Comparison of ENCODE assay signal across 10 cellular contexts in genomic region chr12:25518512-25518911, GRCh38. TPM values are rescaled to one million over a fixed set of nuclear protein-coding genes. Genes with fewer than 3 reads are reported as not detected.
A peak's percentile ranks its signal among the peaks of the same experiment; 100 is the strongest.
DNase-seq lines count a peak whose midpoint lies in the region; ATAC-seq lines count a peak whose summit lies in the region.
"Had no signal": no experiment of that assay in that cellular context is flagged by ENCODE, and none has a peak within 500 bp of the region (broad histone marks: within the 10 kb centered on the region; RNA-seq: fewer than 3 reads in every experiment).

No MANE protein-coding gene starts in this region.

- H3K27ac Mint-ChIP-seq in activated T-cell treated with anti-CD3 and anti-CD28 coated beads, Interleukin-2, amount 50 U/mL, for 24 hours: no peak overlapping the region
- peak overlapping the region; percentile 24 for H3K27ac Mint-ChIP-seq in activated T-helper 1 cell treated with anti-CD3 and anti-CD28 coated beads, Interleukin-12 subunit alpha, Interleukin-12 subunit beta, Interleukin-2, Interleukin-4 antibody, amounts not matched to agents 30 ng/mL and 10 ng/mL and 1 ng/mL, durations not matched to agents 14 hours and 24 hours and 36 hours
- H3K27ac Mint-ChIP-seq: activated T-helper 2 cell treated with anti-CD3 and anti-CD28 coated beads, Interferon-gamma antibody, Interleukin-2, Interleukin-4, amounts not matched to agents 10 μg/mL and 5 μg/mL and 100 μg/mL, durations not matched to agents 14 hours and 24 hours and 36 hours had no signal

- no peak overlapping the region for H3K4me3 Mint-ChIP-seq in activated T-cell treated with anti-CD3 and anti-CD28 coated beads, Interleukin-2, amount 50 U/mL, for 24 hours
- H3K4me3 Mint-ChIP-seq in activated T-helper 1 cell treated with anti-CD3 and anti-CD28 coated beads, Interleukin-12 subunit alpha, Interleukin-12 subunit beta, Interleukin-2, Interleukin-4 antibody, amounts not matched to agents 30 ng/mL and 10 ng/mL and 1 ng/mL, durations not matched to agents 14 hours and 24 hours and 36 hours: no peak overlapping the region

- H3K27me3 Mint-ChIP-seq in activated T-cell treated with anti-CD3 and anti-CD28 coated beads, Interleukin-2, amount 50 U/mL, for 24 hours: no peaks in the 10 kb centered on the region
- peaks cover 2% of the 10 kb centered on the region for H3K27me3 Mint-ChIP-seq in activated T-helper 1 cell treated with anti-CD3 and anti-CD28 coated beads, Interleukin-12 subunit alpha, Interleukin-12 subunit beta, Interleukin-2, Interleukin-4 antibody, amounts not matched to agents 30 ng/mL and 10 ng/mL and 1 ng/mL, durations not matched to agents 14 hours and 24 hours and 36 hours (ENCODE audit: insufficient read depth)

- H3K9me3 Mint-ChIP-seq in activated T-cell treated with anti-CD3 and anti-CD28 coated beads, Interleukin-2, amount 50 U/mL, for 24 hours: no peaks in the 10 kb centered on the region
- H3K9me3 Mint-ChIP-seq in activated T-helper 1 cell treated with anti-CD3 and anti-CD28 coated beads, Interleukin-12 subunit alpha, Interleukin-12 subunit beta, Interleukin-2, Interleukin-4 antibody, amounts not matched to agents 30 ng/mL and 10 ng/mL and 1 ng/mL, durations not matched to agents 14 hours and 24 hours and 36 hours: no peaks in the 10 kb centered on the region
- H3K9me3 Mint-ChIP-seq: activated T-helper 2 cell treated with anti-CD3 and anti-CD28 coated beads, Interferon-gamma antibody, Interleukin-2, Interleukin-4, amounts not matched to agents 10 μg/mL and 5 μg/mL and 100 μg/mL, durations not matched to agents 14 hours and 24 hours and 36 hours had no signal

- peak; percentile 98 for ATAC-seq in HG02981 (IDR thresholded peaks at IDR 0.05; ENCODE audit: unreplicated experiment)
- ATAC-seq in left ventricle myocardium superior: no peak

- intact Hi-C loops in activated T-helper 1 cell treated with anti-CD3 and anti-CD28 coated beads, Interleukin-12 subunit alpha, Interleukin-12 subunit beta, Interleukin-2, Interleukin-4 antibody, amounts not matched to agents 30 ng/mL and 10 ng/mL and 1 ng/mL, durations not matched to agents 14 hours and 24 hours and 36 hours (cut with micrococcal nuclease): no loop called here
- intact Hi-C loops in left ventricle myocardium superior (cut with micrococcal nuclease): no loop called here

- no peaks in the 10 kb centered on the region for H3K36me3 Mint-ChIP-seq in activated T-cell treated with anti-CD3 and anti-CD28 coated beads, Interleukin-2, amount 50 U/mL, for 24 hours (ENCODE audit: low read depth)
- no peaks in the 10 kb centered on the region for H3K36me3 Mint-ChIP-seq in activated T-helper 1 cell treated with anti-CD3 and anti-CD28 coated beads, Interleukin-12 subunit alpha, Interleukin-12 subunit beta, Interleukin-2, Interleukin-4 antibody, amounts not matched to agents 30 ng/mL and 10 ng/mL and 1 ng/mL, durations not matched to agents 14 hours and 24 hours and 36 hours (ENCODE audit: low read depth)

- H3K4me1 Mint-ChIP-seq in activated T-cell treated with anti-CD3 and anti-CD28 coated beads, Interleukin-2, amount 50 U/mL, for 24 hours (ENCODE audit: low read depth): peaks cover 9% of the 10 kb centered on the region
- no peaks in the 10 kb centered on the region for H3K4me1 Mint-ChIP-seq in activated T-helper 1 cell treated with anti-CD3 and anti-CD28 coated beads, Interleukin-12 subunit alpha, Interleukin-12 subunit beta, Interleukin-2, Interleukin-4 antibody, amounts not matched to agents 30 ng/mL and 10 ng/mL and 1 ng/mL, durations not matched to agents 14 hours and 24 hours and 36 hours (ENCODE audit: low read depth)

- peak; percentile 18 to 19 for DNase-seq in activated T-cell treated with anti-CD3 and anti-CD28 coated beads, Interleukin-2, amount 50 U/mL, for 48 hours
- no peak for DNase-seq in activated T-cell treated with anti-CD3 and anti-CD28 coated beads, Interleukin-2, amount 50 U/mL, for 24 hours
- no peak for DNase-seq in activated T-helper 1 cell treated with anti-CD3 and anti-CD28 coated beads, Interleukin-12 subunit alpha, Interleukin-12 subunit beta, Interleukin-2, Interleukin-4 antibody, amounts not matched to agents 30 ng/mL and 10 ng/mL and 1 ng/mL, durations not matched to agents 14 hours and 24 hours and 36 hours (ENCODE audit: low spot score)
- DNase-seq in stimulated activated CD8-positive, alpha-beta memory T cell treated with anti-CD3 and anti-CD28 coated beads, Interleukin-4, amount 100 ng/mL, for 48 hours: peak; percentile 32
- no peak for DNase-seq in T-helper 9 cell
- DNase-seq in RKO (ENCODE audit: low spot score): no peak
- DNase-seq in left ventricle myocardium superior: no peak

RNA-seq across cellular contexts. Expression of gene LMNTD1, which starts 34.6 kb away (rescaled TPM):
- not detected in 2 replicates for total RNA-seq in activated T-helper 1 cell treated with anti-CD3 and anti-CD28 coated beads, Interleukin-12 subunit alpha, Interleukin-12 subunit beta, Interleukin-2, Interleukin-4 antibody, amounts not matched to agents 30 ng/mL and 10 ng/mL and 1 ng/mL, durations not matched to agents 14 hours and 24 hours and 36 hours
- total RNA-seq in left ventricle myocardium superior: not detected
- total RNA-seq: activated T-helper 2 cell treated with anti-CD3 and anti-CD28 coated beads, Interferon-gamma antibody, Interleukin-2, Interleukin-4, amounts not matched to agents 10 μg/mL and 5 μg/mL and 100 μg/mL, durations not matched to agents 14 hours and 24 hours and 36 hours; glomerular endothelial cell had no signal

Comparison
In these comparisons a context has a peak if more than half of its experiments do, and no peak if none do; other contexts are left out.
1. DNase-seq: peak in activated T-cell treated with anti-CD3 and anti-CD28 coated beads, Interleukin-2, amount 50 U/mL, for 48 hours (2 of 2) and stimulated activated CD8-positive, alpha-beta memory T cell treated with anti-CD3 and anti-CD28 coated beads, Interleukin-4, amount 100 ng/mL, for 48 hours (single experiment); none in activated T-cell treated with anti-CD3 and anti-CD28 coated beads, Interleukin-2, amount 50 U/mL, for 24 hours (single experiment), activated T-helper 1 cell treated with anti-CD3 and anti-CD28 coated beads, Interleukin-12 subunit alpha, Interleukin-12 subunit beta, Interleukin-2, Interleukin-4 antibody, amounts not matched to agents 30 ng/mL and 10 ng/mL and 1 ng/mL, durations not matched to agents 14 hours and 24 hours and 36 hours (single experiment), T-helper 9 cell (single experiment), RKO (single experiment) and left ventricle myocardium superior (single experiment).